In genomic region chrX:71147496-71148277, GRCh38 we compare ENCODE assay signal across 1 cellular context.
TF ChIP-seq lines count a peak whose summit lies in the region.

No MANE protein-coding gene starts in this region.

TF ChIP-seq in GM23338, 12 proteins besides CTCF, POLR2A, EP300 and RAD21 (continued from another document):
- no peak for TF ChIP-seq REST (IDR thresholded peaks at IDR 0.05; ENCODE audit: unreplicated experiment)
- TF ChIP-seq EZH2 (IDR thresholded peaks at IDR 0.05; ENCODE audit: low read depth, unreplicated experiment): no peak
- no peak for TF ChIP-seq EZH2phosphoT487 (IDR thresholded peaks at IDR 0.05; ENCODE audit: unreplicated experiment)
- TF ChIP-seq JUNB (IDR thresholded peaks at IDR 0.05; ENCODE audit: unreplicated experiment): no peak
- TF ChIP-seq ZNF114 (CRISPR knock-in tag; IDR thresholded peaks at IDR 0.05): no peak
TF ChIP-seq in GM23338: peak in this region for 0.
